ENCODE assay signal across 1 cellular context in genomic region chr16:14629919-14630619, GRCh38.
TF ChIP-seq lines count a peak whose summit lies in the region.

Gene PARN, minus strand, starts transcription at chr16:14630260. Its CDS starts 135 bp downstream, at chr16:14630125.

TF ChIP-seq in HEK293, 187 proteins besides CTCF, POLR2A, EP300 and RAD21 (continued from another document):
- no peak; the same call in 1 of the 2 replicates for TF ChIP-seq TSHZ1 (tag by site-specific recombination; IDR thresholded peaks at IDR 0.05; ENCODE audit: borderline replicate concordance)
- TF ChIP-seq ZNF514 (tag by site-specific recombination; IDR thresholded peaks at IDR 0.05), result no peak
- no peak for TF ChIP-seq ZNF155 (tag by site-specific recombination; IDR thresholded peaks at IDR 0.05)
- TF ChIP-seq ZNF645 (tag by site-specific recombination; IDR thresholded peaks at IDR 0.05), result no peak
- TF ChIP-seq ZNF501 (tag by site-specific recombination; IDR thresholded peaks at IDR 0.05), result peak; percentile 69; the same call in 1 of the 2 replicates
- peak; percentile 34; the same call in 1 of the 2 replicates for TF ChIP-seq ZNF610 (tag by site-specific recombination; IDR thresholded peaks at IDR 0.05; ENCODE audit: borderline replicate concordance)
- TF ChIP-seq ZNF248 (tag by site-specific recombination; IDR thresholded peaks at IDR 0.05), result no peak
- no peak for TF ChIP-seq ZNF433 (tag by site-specific recombination; IDR thresholded peaks at IDR 0.05; ENCODE audit: low read depth)
- no peak for TF ChIP-seq ZNF658 (tag by site-specific recombination; IDR thresholded peaks at IDR 0.05)
- TF ChIP-seq ZNF423 (tag by site-specific recombination; IDR thresholded peaks at IDR 0.05), result no peak
- TF ChIP-seq FEZF1 (tag by site-specific recombination; IDR thresholded peaks at IDR 0.05), result no peak
- TF ChIP-seq ZNF404 (tag by site-specific recombination; IDR thresholded peaks at IDR 0.05), result no peak
- TF ChIP-seq ZNF362 (tag by site-specific recombination; IDR thresholded peaks at IDR 0.05), result peak; percentile 58; the same call in 1 of the 2 replicates
- no peak for TF ChIP-seq ZNF664 (tag by site-specific recombination; IDR thresholded peaks at IDR 0.05)
- TF ChIP-seq ZNF571 (tag by site-specific recombination; IDR thresholded peaks at IDR 0.05), result no peak
- peak; percentile 94 for TF ChIP-seq ZBTB26 (tag by site-specific recombination; optimal IDR thresholded peaks at IDR 0.05)
- no peak for TF ChIP-seq ZNF221 (tag by site-specific recombination; IDR thresholded peaks at IDR 0.05; ENCODE audit: borderline replicate concordance)
- no peak for TF ChIP-seq ZNF768 (tag by site-specific recombination; IDR thresholded peaks at IDR 0.05)
- no peak for TF ChIP-seq ZNF701 (tag by site-specific recombination; IDR thresholded peaks at IDR 0.05)
- TF ChIP-seq GLI4 (tag by site-specific recombination; IDR thresholded peaks at IDR 0.05), result no peak
- no peak for TF ChIP-seq OVOL3 (tag by site-specific recombination; IDR thresholded peaks at IDR 0.05)
- no peak for TF ChIP-seq ZNF747 (tag by site-specific recombination; IDR thresholded peaks at IDR 0.05)
- TF ChIP-seq ZBTB11 (tag by site-specific recombination; conservative IDR thresholded peaks at IDR 0.05; ENCODE audit: low read depth), result peak; percentile 87
- peak; percentile 52; the same call in 1 of the 2 replicates for TF ChIP-seq ZNF76 (tag by site-specific recombination; IDR thresholded peaks at IDR 0.05; ENCODE audit: borderline replicate concordance, low read depth)
- TF ChIP-seq ZNF140 (tag by site-specific recombination; IDR thresholded peaks at IDR 0.05), result no peak
- no peak for TF ChIP-seq GLI2 (tag by site-specific recombination; IDR thresholded peaks at IDR 0.05; ENCODE audit: borderline replicate concordance, low read depth)
- TF ChIP-seq ZNF580 (tag by site-specific recombination; IDR thresholded peaks at IDR 0.05), result no peak
- no peak for TF ChIP-seq ZNF513 (tag by site-specific recombination; IDR thresholded peaks at IDR 0.05)
- TF ChIP-seq ZNF335 (tag by site-specific recombination; conservative IDR thresholded peaks at IDR 0.05), result peak; percentile 99
- TF ChIP-seq ZBTB48 (tag by site-specific recombination; IDR thresholded peaks at IDR 0.05), result no peak
- no peak for TF ChIP-seq ZNF544 (tag by site-specific recombination; IDR thresholded peaks at IDR 0.05)
- peak; percentile 47; the same call in 1 of the 2 replicates for TF ChIP-seq ZNF24 (tag by site-specific recombination; IDR thresholded peaks at IDR 0.05)
- TF ChIP-seq SCRT2 (tag by site-specific recombination; IDR thresholded peaks at IDR 0.05), result no peak
- TF ChIP-seq ZNF707 (tag by site-specific recombination; IDR thresholded peaks at IDR 0.05), result no peak
- TF ChIP-seq ZNF175 (tag by site-specific recombination; IDR thresholded peaks at IDR 0.05), result no peak
- no peak for TF ChIP-seq ZNF677 (tag by site-specific recombination; IDR thresholded peaks at IDR 0.05)
- no peak for TF ChIP-seq PRDM1 (tag by site-specific recombination; IDR thresholded peaks at IDR 0.05)
- TF ChIP-seq ZNF174 (tag by site-specific recombination; IDR thresholded peaks at IDR 0.05), result no peak
- TF ChIP-seq ZNF37A (tag by site-specific recombination; IDR thresholded peaks at IDR 0.05), result no peak
- no peak for TF ChIP-seq BCL6B (tag by site-specific recombination; IDR thresholded peaks at IDR 0.05)
- peak; percentile 78 for TF ChIP-seq SP3 (tag by site-specific recombination; IDR thresholded peaks at IDR 0.05)
- TF ChIP-seq ZSCAN18 (tag by site-specific recombination; IDR thresholded peaks at IDR 0.05), result no peak
- peak; percentile 70; the same call in 1 of the 2 replicates for TF ChIP-seq ZNF704 (tag by site-specific recombination; IDR thresholded peaks at IDR 0.05)
- no peak for TF ChIP-seq ZBTB10 (tag by site-specific recombination; IDR thresholded peaks at IDR 0.05)
